In genomic region chr17:70678889-70679288, GRCh38 we compare ENCODE assay signal across 24 cellular contexts.
"Had no signal": no experiment of that assay in that cellular context is flagged by ENCODE, and none has a peak within 500 bp of the region (broad histone marks: within the 10 kb centered on the region; RNA-seq: fewer than 3 reads in every experiment).

No MANE protein-coding gene starts in this region.

- H3K4me3 Mint-ChIP-seq: naive thymus-derived CD8-positive, alpha-beta T cell; nephron; stimulated activated memory B cell treated with anti-CD40 and anti-IgM and Interleukin-4, amounts not matched to agents 10 μg/mL and 1 μg/mL and 100 μg/mL, for 72 hours; stimulated activated naive CD8-positive, alpha-beta T cell treated with anti-CD3 and anti-CD28 coated beads, Interleukin-15, amount 100 ng/mL, for 72 hours; type B pancreatic cell had no signal

- H3K27me3 ChIP-seq: hepatocyte, ovary, right atrium auricular region, right lobe of liver, tibial nerve, uterus had no signal

- H3K36me3 Mint-ChIP-seq: naive thymus-derived CD8-positive, alpha-beta T cell; stimulated activated memory B cell treated with anti-CD40 and anti-IgM and Interleukin-4, amounts not matched to agents 10 μg/mL and 1 μg/mL and 100 μg/mL, for 72 hours; type B pancreatic cell had no signal

- H3K4me1 Mint-ChIP-seq: naive thymus-derived CD8-positive, alpha-beta T cell; nephron; stimulated activated memory B cell treated with anti-CD40 and anti-IgM and Interleukin-4, amounts not matched to agents 10 μg/mL and 1 μg/mL and 100 μg/mL, for 72 hours; stimulated activated naive CD8-positive, alpha-beta T cell treated with anti-CD3 and anti-CD28 coated beads, Interleukin-15, amount 100 ng/mL, for 72 hours had no signal

- H3K79me2 ChIP-seq: hepatocyte had no signal

- ATAC-seq: heart right ventricle; left ventricle myocardium superior; lower lobe of right lung; naive thymus-derived CD8-positive, alpha-beta T cell; stimulated activated memory B cell treated with anti-CD40 and anti-IgM and Interleukin-4, amounts not matched to agents 10 μg/mL and 1 μg/mL and 100 μg/mL, for 72 hours; stimulated activated naive CD8-positive, alpha-beta T cell treated with anti-CD3 and anti-CD28 coated beads, Interleukin-15, amount 100 ng/mL, for 72 hours had no signal

- H3K27ac Mint-ChIP-seq: naive thymus-derived CD8-positive, alpha-beta T cell; nephron; stimulated activated memory B cell treated with anti-CD40 and anti-IgM and Interleukin-4, amounts not matched to agents 10 μg/mL and 1 μg/mL and 100 μg/mL, for 72 hours; stimulated activated naive CD8-positive, alpha-beta T cell treated with anti-CD3 and anti-CD28 coated beads, Interleukin-15, amount 100 ng/mL, for 72 hours; type B pancreatic cell had no signal

- H3K27me3 Mint-ChIP-seq: stimulated activated memory B cell treated with anti-CD40 and anti-IgM and Interleukin-4, amounts not matched to agents 10 μg/mL and 1 μg/mL and 100 μg/mL, for 72 hours; type B pancreatic cell had no signal

- H3K36me3 ChIP-seq: heart right ventricle, lower lobe of right lung, ovary, right atrium auricular region, right lobe of liver, tibial nerve, uterus had no signal

- H3K27ac ChIP-seq: heart right ventricle, hepatocyte, lower lobe of right lung, ovary, right atrium auricular region, tibial nerve, uterus had no signal

- H3K4me1 ChIP-seq: heart right ventricle, lower lobe of right lung, right atrium auricular region, tibial nerve, uterus had no signal

- H3K4me2 ChIP-seq: hepatocyte, smooth muscle cell had no signal

- H3K9me3 ChIP-seq: heart right ventricle, lower lobe of right lung, ovary, right atrium auricular region, right lobe of liver, tibial nerve, uterus had no signal

- DNase-seq: heart right ventricle; islet precursor cell; left ventricle myocardium superior; lower lobe of right lung; mammary epithelial cell; mesenchymal stem cell; naive thymus-derived CD8-positive, alpha-beta T cell; ovary; stimulated activated CD4-positive, alpha-beta T cell treated with anti-CD3 and anti-CD28 coated beads, Interleukin-1b, Interleukin-23, amount 100 ng/mL, for 48 hours; stimulated activated CD4-positive, alpha-beta T cell treated with anti-CD3 and anti-CD28 coated beads, Interleukin-2, amount 100 ng/mL, for 48 hours; stimulated activated CD4-positive, alpha-beta T cell treated with anti-CD3 and anti-CD28 coated beads, Interleukin-4, amount 100 ng/mL, for 4 hours; stimulated activated CD8-positive, alpha-beta memory T cell treated with anti-CD3 and anti-CD28 coated beads, Interleukin-4, amount 100 ng/mL, for 48 hours; stimulated activated naive CD4-positive, alpha-beta T cell treated with Interleukin-2 at 50 U/mL for 16 hours; stimulated activated naive CD8-positive, alpha-beta T cell treated with anti-CD3 and anti-CD28 coated beads, Interleukin-15, amount 100 ng/mL, for 72 hours; substantia nigra; uterus had no signal

- H3K4me3 ChIP-seq: heart right ventricle, hepatocyte, lower lobe of right lung, ovary, right atrium auricular region, right lobe of liver, smooth muscle cell, tibial nerve, uterus had no signal

- H3K9me3 Mint-ChIP-seq: naive thymus-derived CD8-positive, alpha-beta T cell; nephron; stimulated activated naive CD8-positive, alpha-beta T cell treated with anti-CD3 and anti-CD28 coated beads, Interleukin-15, amount 100 ng/mL, for 72 hours; type B pancreatic cell had no signal
